31 cellular contexts compared by ENCODE assay signal in genomic region chr14:23443411-23443812, GRCh38. TPM values are rescaled to one million over a fixed set of nuclear protein-coding genes. Genes with fewer than 3 reads are reported as not detected.
DNase-seq lines count a peak whose midpoint lies in the region; ATAC-seq and TF ChIP-seq lines count a peak whose summit lies in the region.
"Had no signal": no experiment of that assay in that cellular context is flagged by ENCODE, and none has a peak within 500 bp of the region (broad histone marks: within the 10 kb centered on the region; RNA-seq: fewer than 3 reads in every experiment).

No MANE protein-coding gene starts in this region.

- no CpG with 5 or more reads among the region's 11 CpGs for WGBS in neuronal stem cell (ENCODE audit: extremely low coverage in 2 of 2, insufficient read length in 2 of 2, insufficient replicate concordance in 1 of 2), 2 donors
- WGBS in sigmoid colon, 2 donors, result 87 to 91% methylated on average over 11 of the region's 11 CpGs

- H2BK15ac ChIP-seq in neuronal stem cell (ENCODE audit: low read length), result peak overlapping the region; percentile 23

- TF ChIP-seq CTCF in coronary artery (IDR thresholded peaks at IDR 0.05) (no peak), sigmoid colon (IDR thresholded peaks at IDR 0.05) (no peak)

- DNase-seq in H7, result peak; percentile 26
- DNase-seq in coronary artery (ENCODE audit: low spot score), result peak; percentile 55
- DNase-seq in left ventricle myocardium superior, result peak; percentile 67
- no peak for DNase-seq in neuronal stem cell (ENCODE audit: low spot score)
- no peak for DNase-seq in sigmoid colon
- DNase-seq in kidney tubule cell (ENCODE audit: low spot score), result no peak
- DNase-seq in activated CD4-positive, alpha-beta T cell treated with anti-CD3 and anti-CD28 coated beads, Interleukin-2, amount 50 U/mL, for 48 hours, result no peak
- DNase-seq: activated naive CD4-positive, alpha-beta T cell treated with Interleukin-2 at 50 U/mL for 16 hours; brain microvascular endothelial cell; COR-L47; DMS79; effector CD8-positive, alpha-beta T cell; GDM1; glutamatergic neuron; HCEC 1CT; kidney glomerular epithelial cell; NCI-H1436; NCI-H2081 treated with DMSO at 0.1 percent for 48 hours; NCI-H226; NCI-H748 treated with DMSO at 0.1 percent for 48 hours; occipital lobe; RPMI8226; SK-N-SH; stimulated activated CD4-positive, alpha-beta T cell treated with anti-CD3 and anti-CD28 coated beads, Interleukin-2, amount 100 ng/mL, for 48 hours; T-helper 17 cell; upper lobe of left lung had no signal

- no peak overlapping the region for H3K4ac ChIP-seq in neuronal stem cell (ENCODE audit: low read length)

- no peak overlapping the region for H2AK5ac ChIP-seq in neuronal stem cell (ENCODE audit: low read depth, low read length)

- no peaks in the 10 kb centered on the region for H3K36me3 ChIP-seq in H7 (replicated peaks; ENCODE audit: control insufficient read depth, insufficient read depth, low read length)
- no peaks in the 10 kb centered on the region for H3K36me3 ChIP-seq in neuronal stem cell (replicated peaks in 1 of 2; ENCODE audit: control insufficient read depth in 2 of 2, insufficient read depth in 2 of 2, low read length in 2 of 2)
- H3K36me3 ChIP-seq in sigmoid colon, result no peaks in the 10 kb centered on the region
- H3K36me3 ChIP-seq: BLaER1 treated with 17β-estradiol and CSF1 and Interleukin-3, amounts not matched to agents 10 nM and 100 nM; brain microvascular endothelial cell; upper lobe of left lung had no signal

- no peak overlapping the region for H4K8ac ChIP-seq in neuronal stem cell (ENCODE audit: low read depth, low read length)

- intact Hi-C loops in left ventricle myocardium superior (cut with micrococcal nuclease) (no loop called here), sigmoid colon (cut with DNase I) (no loop called here)

- H3K27ac ChIP-seq in coronary artery (no peak overlapping the region), neuronal stem cell (replicated peaks; ENCODE audit: low read length) (no peak overlapping the region), sigmoid colon (no peak overlapping the region)
- H3K27ac ChIP-seq: BLaER1 treated with 17β-estradiol and CSF1 and Interleukin-3, amounts not matched to agents 10 nM and 100 nM; brain microvascular endothelial cell; upper lobe of left lung had no signal

- ATAC-seq in left ventricle myocardium superior (peak; percentile 77), GM21717 (IDR thresholded peaks at IDR 0.05; ENCODE audit: unreplicated experiment) (no peak)
- ATAC-seq: T-helper 17 cell had no signal

- H3K4me2 ChIP-seq in neuronal stem cell (ENCODE audit: insufficient read depth, low read length, poor library complexity, severe bottlenecking), result no peak overlapping the region
- H3K4me2 ChIP-seq: BLaER1 treated with 17β-estradiol and CSF1 and Interleukin-3, amounts not matched to agents 10 nM and 100 nM; SK-N-SH had no signal

- H3K4me1 ChIP-seq in neuronal stem cell (ENCODE audit: control insufficient read depth in 2 of 2, insufficient read depth in 1 of 2, low read depth in 1 of 2, low read length in 2 of 2) (peaks cover 18 to 28% of the 10 kb centered on the region in 2 donors), sigmoid colon (peaks cover 0 to 2% (median 2%) of the 10 kb centered on the region in 4 donors)
- H3K4me1 ChIP-seq: upper lobe of left lung had no signal

- H3K9ac ChIP-seq in neuronal stem cell (ENCODE audit: low read depth, low read length, poor library complexity), result no peak overlapping the region
- H3K9ac ChIP-seq: BLaER1 treated with 17β-estradiol and CSF1 and Interleukin-3, amounts not matched to agents 10 nM and 100 nM; SK-N-SH had no signal

- no peak overlapping the region for H2BK120ac ChIP-seq in neuronal stem cell (ENCODE audit: low read depth, low read length)

- H3K23ac ChIP-seq in neuronal stem cell (ENCODE audit: low read depth, low read length, poor library complexity), result no peak overlapping the region

- H2BK12ac ChIP-seq in neuronal stem cell (ENCODE audit: low read length), result no peak overlapping the region

- no peak overlapping the region for H4K91ac ChIP-seq in neuronal stem cell (ENCODE audit: low read depth, low read length, poor library complexity)

- no peak overlapping the region for H2BK5ac ChIP-seq in neuronal stem cell (ENCODE audit: low read length)

- H3K14ac ChIP-seq in neuronal stem cell (ENCODE audit: low read length), result no peak overlapping the region

- H3K18ac ChIP-seq in neuronal stem cell (ENCODE audit: low read length), result no peak overlapping the region

- no peak for TF ChIP-seq EP300 in sigmoid colon (IDR thresholded peaks at IDR 0.05)

- H3K79me1 ChIP-seq in neuronal stem cell (ENCODE audit: low read depth, low read length), result no peaks in the 10 kb centered on the region

- TF ChIP-seq POLR2A in sigmoid colon (IDR thresholded peaks at IDR 0.05), result no peak

- H2AFZ ChIP-seq in neuronal stem cell (ENCODE audit: low read length), result peak overlapping the region; percentile 78

- no peaks in the 10 kb centered on the region for H3K27me3 ChIP-seq in H7 (ENCODE audit: control insufficient read depth, insufficient read depth, low read length)
- H3K27me3 ChIP-seq in neuronal stem cell (ENCODE audit: control insufficient read depth in 3 of 3, insufficient read depth in 3 of 3, low read depth in 1 of 3, low read length in 3 of 3), result peaks cover 0 to 15% (median 0%) of the 10 kb centered on the region in 3 experiments
- no peaks in the 10 kb centered on the region for H3K27me3 ChIP-seq in sigmoid colon
- H3K27me3 ChIP-seq: BLaER1 treated with 17β-estradiol and CSF1 and Interleukin-3, amounts not matched to agents 10 nM and 100 nM; brain microvascular endothelial cell; upper lobe of left lung had no signal

- H3K9me3 ChIP-seq in neuronal stem cell (replicated peaks in 1 of 2; ENCODE audit: control insufficient read depth in 2 of 2, insufficient read depth in 1 of 2, low read depth in 1 of 2, low read length in 2 of 2), result no peaks in the 10 kb centered on the region
- H3K9me3 ChIP-seq in sigmoid colon, result no peaks in the 10 kb centered on the region
- H3K9me3 ChIP-seq: BLaER1 treated with 17β-estradiol and CSF1 and Interleukin-3, amounts not matched to agents 10 nM and 100 nM; SK-N-SH; upper lobe of left lung had no signal

- H3K4me3 ChIP-seq in H7 (ENCODE audit: insufficient read depth, low read depth, low read length) (no peak overlapping the region), coronary artery (no peak overlapping the region), neuronal stem cell (ENCODE audit: low read length in 2 of 2) (no peak overlapping the region), sigmoid colon (no peak overlapping the region)
- H3K4me3 ChIP-seq: BLaER1 treated with 17β-estradiol and CSF1 and Interleukin-3, amounts not matched to agents 10 nM and 100 nM; upper lobe of left lung had no signal

RNA-seq across cellular contexts. Expression of gene MYH7, which starts 8.0 kb away (rescaled TPM):
- total RNA-seq in H7 (2014; rRNA removed; shearing (Covaris generic)), result not detected in 2 replicates
- total RNA-seq in left ventricle myocardium superior (12,717 TPM), sigmoid colon (under 1 TPM in 2 of 4 donors, not detected in 2; under 0.01 to 0.14 TPM)
- polyA plus RNA-seq in neuronal stem cell (2013, experiment 1 of 2), result 0.20 TPM
- 0.19 TPM for polyA plus RNA-seq in neuronal stem cell (2013, experiment 2 of 2)
- polyA plus RNA-seq in sigmoid colon, result 10 to 100 TPM in 1 of 3 donors, 1 to 10 TPM in 1, under 1 TPM in 1; 0.28 to 11.6 (median 3.6) TPM
- total RNA-seq: activated CD8-positive, alpha-beta memory T cell treated with anti-CD3 and anti-CD28 coated beads for 36 hours; epithelial cell of proximal tubule; T-helper 17 cell; upper lobe of left lung had no signal
- polyA plus RNA-seq: AG04450, SK-N-SH had no signal

RNA-seq across cellular contexts. Expression of gene NGDN, which starts 26.1 kb away (rescaled TPM):
- total RNA-seq in H7 (2014; rRNA removed; shearing (Covaris generic)), result 58.1 and 62.8 TPM in 2 replicates
- 18.6 TPM for total RNA-seq in left ventricle myocardium superior
- 75.8 TPM for polyA plus RNA-seq in neuronal stem cell (2013, experiment 1 of 2)
- 73.0 TPM for polyA plus RNA-seq in neuronal stem cell (2013, experiment 2 of 2)
- total RNA-seq in sigmoid colon, result 10 to 100 TPM; 23.3 to 46.2 (median 42.7) TPM
- polyA plus RNA-seq in sigmoid colon, result 10 to 100 TPM; 28.2 to 39.6 (median 28.7) TPM

RNA-seq across cellular contexts. Expression of gene MYH6, which starts 35.3 kb away (rescaled TPM):
- 0.03 TPM in 1 of 2 replicates, not detected in the other for total RNA-seq in H7 (2014; rRNA removed; shearing (Covaris generic))
- total RNA-seq in left ventricle myocardium superior (4,258 TPM), sigmoid colon (not detected)
- polyA plus RNA-seq in neuronal stem cell (2013, experiment 1 of 2), result 0.03 TPM
- 0.04 TPM for polyA plus RNA-seq in neuronal stem cell (2013, experiment 2 of 2)
- polyA plus RNA-seq in sigmoid colon, result 1 to 10 TPM; 1.5 to 4.9 (median 3.0) TPM
- total RNA-seq: activated CD8-positive, alpha-beta memory T cell treated with anti-CD3 and anti-CD28 coated beads for 36 hours; epithelial cell of proximal tubule; occipital lobe; T-helper 17 cell; upper lobe of left lung had no signal
- polyA plus RNA-seq: AG04450, SK-N-SH had no signal

Comparison
In these comparisons a context has a peak if more than half of its experiments do, and no peak if none do; other contexts are left out.
1. DNase-seq: peak in H7 (single experiment), coronary artery (single experiment) and left ventricle myocardium superior (single experiment); none in neuronal stem cell (single experiment), sigmoid colon (single experiment), kidney tubule cell (single experiment) and activated CD4-positive, alpha-beta T cell treated with anti-CD3 and anti-CD28 coated beads, Interleukin-2, amount 50 U/mL, for 48 hours (0 of 2).
2. RNA of gene MYH7, which starts 8.0 kb away (total RNA-seq): 12,717 TPM in left ventricle myocardium superior (single experiment); not detected in H7 and under 0.01 to 0.14 TPM in sigmoid colon; every median in the first group is over 1,000 times any median in the second.
3. RNA of gene MYH6, which starts 35.3 kb away (total RNA-seq): 4,258 TPM in left ventricle myocardium superior (single experiment); 0.03 TPM in H7 and not detected in sigmoid colon; every median in the first group is over 1,000 times any median in the second.